ENCODE assay signal across 8 cellular contexts in genomic region chr19:1876494-1877279, GRCh38. TPM values are rescaled to one million over a fixed set of nuclear protein-coding genes. Genes with fewer than 3 reads are reported as not detected.
DNase-seq lines count a peak whose midpoint lies in the region; ATAC-seq and TF ChIP-seq lines count a peak whose summit lies in the region.
"Not testable (repeated sequence)": the region's sequence is repeated elsewhere in the genome, so short reads cannot be mapped to it uniquely, and the experiment has no call there.

No MANE protein-coding gene starts in this region.

- WGBS in liver, result 28% methylated on average over 44 of the region's 53 CpGs
- 37% methylated on average over 36 of the region's 53 CpGs for WGBS in prostate gland

- H3K27ac ChIP-seq in RWPE2 (ENCODE audit: poor library complexity, severe bottlenecking) (peak overlapping the region; percentile 69), liver (ENCODE audit: low read depth in 1 of 2, low read length in 2 of 2) (peak overlapping the region; percentile 84 to 95), prostate gland (peak overlapping the region; percentile 80 to 93), vagina (peak overlapping the region; percentile 85)

- not testable (repeated sequence) for H3K9me3 ChIP-seq in RWPE2 (ENCODE audit: severe bottlenecking); adipocyte (ENCODE audit: control insufficient read depth, low read length); liver (ENCODE audit: control insufficient read depth in 4 of 4, low read length in 3 of 4); prostate gland; vagina

- ATAC-seq in GM18502 (IDR thresholded peaks at IDR 0.05; ENCODE audit: poor library complexity, unreplicated experiment) (peak; percentile 17), HG03103 (IDR thresholded peaks at IDR 0.05; ENCODE audit: low read depth, unreplicated experiment) (peak; percentile 20), esophagus mucosa (peak; percentile 8)
- not testable (repeated sequence) for ATAC-seq in RWPE2 (ENCODE audit: low read depth)

- not testable (repeated sequence) for TF ChIP-seq CTCF in RWPE2 (IDR thresholded peaks at IDR 0.05; ENCODE audit: poor library complexity, severe bottlenecking); liver (IDR thresholded peaks at IDR 0.05; ENCODE audit: low read depth, low read length, missing input control); prostate gland (IDR thresholded peaks at IDR 0.05); vagina (IDR thresholded peaks at IDR 0.05)

- not testable (repeated sequence) for H3K36me3 ChIP-seq in RWPE2 (ENCODE audit: low read depth); adipocyte (ENCODE audit: control insufficient read depth, insufficient read depth, low read length, severe bottlenecking); liver (ENCODE audit: control insufficient read depth in 4 of 4, insufficient read depth in 3 of 4, low read depth in 1 of 4, low read length in 3 of 4); prostate gland; vagina

- not testable (repeated sequence) for DNase-seq in RWPE2 (ENCODE audit: low spot score); adipocyte (ENCODE audit: low read depth); prostate gland (ENCODE audit: low spot score)
- peak in 1 of 2 donors; percentile 95 for DNase-seq in vagina (ENCODE audit: extremely low spot score in 2 of 2)

- peaks cover 14% of the 10 kb centered on the region for H3K4me1 ChIP-seq in RWPE2 (ENCODE audit: insufficient read depth, poor library complexity, severe bottlenecking)
- peaks cover 27% of the 10 kb centered on the region for H3K4me1 ChIP-seq in adipocyte (ENCODE audit: control insufficient read depth, insufficient read depth, low read length)
- peaks cover 24 to 49% (median 30%) of the 10 kb centered on the region in 4 donors for H3K4me1 ChIP-seq in liver (ENCODE audit: control insufficient read depth in 4 of 4, insufficient read depth in 4 of 4, low read length in 3 of 4)
- H3K4me1 ChIP-seq in prostate gland (replicated peaks), result peaks cover 24% of the 10 kb centered on the region
- peaks cover 66% of the 10 kb centered on the region for H3K4me1 ChIP-seq in vagina

- peak overlapping the region; percentile 71 for H3K4me3 ChIP-seq in RWPE2 (ENCODE audit: severe bottlenecking)
- peak overlapping the region; percentile 92 for H3K4me3 ChIP-seq in adipocyte (ENCODE audit: low read length)
- H3K4me3 ChIP-seq in liver (ENCODE audit: low read depth in 1 of 3, low read length in 3 of 3), result peak overlapping the region; percentile 8 to 88 (median 53)
- peak overlapping the region; percentile 93 to 97 for H3K4me3 ChIP-seq in prostate gland
- H3K4me3 ChIP-seq in vagina, result peak overlapping the region; percentile 81 to 87

- H3K9ac ChIP-seq in adipocyte (ENCODE audit: low read length) (peak overlapping the region; percentile 98), liver (ENCODE audit: low read depth in 1 of 2, low read length in 2 of 2) (peak overlapping the region; percentile 0 to 62)

- intact Hi-C loops in prostate gland (cut with DNase I), result not testable (repeated sequence)
- intact Hi-C loops in vagina (cut with DNase I), result loop anchor here (10.0 kb wide), 1 partner anchor 138 kb away; the partner anchor contains the start of gene BTBD2

- not testable (repeated sequence) for TF ChIP-seq POLR2A in prostate gland (IDR thresholded peaks at IDR 0.05); vagina (IDR thresholded peaks at IDR 0.05)

- not testable (repeated sequence) for TF ChIP-seq RAD21 in liver (IDR thresholded peaks at IDR 0.05)

- not testable (repeated sequence) for H3K27me3 ChIP-seq in RWPE2 (ENCODE audit: insufficient read depth, poor library complexity, severe bottlenecking); adipocyte (replicated peaks; ENCODE audit: control insufficient read depth, insufficient read depth, low read length); liver (ENCODE audit: control insufficient read depth in 4 of 4, insufficient read depth in 4 of 4, low read length in 3 of 4); prostate gland (replicated peaks; ENCODE audit: insufficient read depth); vagina

RNA-seq across cellular contexts. Expression of gene ABHD17A, which starts 8.6 kb away (rescaled TPM):
- total RNA-seq in esophagus mucosa (50.9 TPM), liver (10 to 100 TPM; 25.4 to 28.6 TPM), prostate gland (100 to 1,000 TPM; 131 to 146 TPM), vagina (83.0 TPM)
- 10 to 100 TPM in 1 of 2 donors, 1 to 10 TPM in 1; 8.1 to 30.2 TPM for polyA plus RNA-seq in liver

RNA-seq across cellular contexts. Expression of gene KLF16, which starts 13.3 kb away (rescaled TPM):
- total RNA-seq in esophagus mucosa, result 23.4 TPM
- 1 to 10 TPM; 4.4 to 7.6 TPM for total RNA-seq in liver
- 10 to 100 TPM in 1 of 2 donors, 1 to 10 TPM in 1; 1.2 to 14.8 TPM for polyA plus RNA-seq in liver
- total RNA-seq in prostate gland, result 10 to 100 TPM in 1 of 2 donors, 1 to 10 TPM in 1; 8.4 to 22.8 TPM
- 7.6 TPM for total RNA-seq in vagina

RNA-seq across cellular contexts. Expression of gene REXO1, which starts 28.4 kb away (rescaled TPM):
- total RNA-seq in esophagus mucosa (16.9 TPM), liver (10 to 100 TPM in 1 of 2 donors, 1 to 10 TPM in 1; 8.3 to 11.5 TPM), prostate gland (10 to 100 TPM; 29.8 to 59.1 TPM), vagina (19.9 TPM)
- polyA plus RNA-seq in liver, result 10 to 100 TPM in 1 of 2 donors, 1 to 10 TPM in 1; 2.0 to 10.0 TPM

RNA-seq across cellular contexts. Expression of gene ADAT3, which starts 28.5 kb away (rescaled TPM):
- total RNA-seq in esophagus mucosa (5.5 TPM), liver (1 to 10 TPM; 1.3 to 3.3 TPM), prostate gland (10 to 100 TPM; 17.3 to 25.1 TPM), vagina (5.2 TPM)
- polyA plus RNA-seq in liver, result 1 to 10 TPM; 1.4 to 2.8 TPM

RNA-seq across cellular contexts. Expression of gene SCAMP4, which starts 28.5 kb away (rescaled TPM):
- total RNA-seq in esophagus mucosa (45.6 TPM), liver (10 to 100 TPM; 16.4 to 16.8 TPM), prostate gland (100 to 1,000 TPM; 161 to 248 TPM), vagina (51.3 TPM)
- polyA plus RNA-seq in liver, result 10 to 100 TPM; 13.0 to 22.1 TPM
